Comparison of ENCODE assay signal across 13 cellular contexts in genomic region chr19:58395979-58396627, GRCh38. TPM values are rescaled to one million over a fixed set of nuclear protein-coding genes. Genes with fewer than 3 reads are reported as not detected.
DNase-seq lines count a peak whose midpoint lies in the region; ATAC-seq, FAIRE-seq and TF ChIP-seq lines count a peak whose summit lies in the region.
"Had no signal": no experiment of that assay in that cellular context is flagged by ENCODE, and none has a peak within 500 bp of the region (broad histone marks: within the 10 kb centered on the region; RNA-seq: fewer than 3 reads in every experiment).

No MANE protein-coding gene starts in this region.

- H3K9me3 ChIP-seq in K562 (replicated peaks; ENCODE audit: control insufficient read depth, insufficient read depth, low read depth, low read length), result no peaks in the 10 kb centered on the region
- H3K9me3 ChIP-seq: BLaER1 had no signal

- no peak for DNase-seq in stimulated activated naive CD8-positive, alpha-beta T cell treated with anti-CD3 and anti-CD28 coated beads, Interleukin-15, amount 100 ng/mL, for 72 hours
- no peak for DNase-seq in stimulated activated naive CD8-positive, alpha-beta T cell treated with anti-CD3 and anti-CD28 coated beads, Interleukin-15, Interleukin-2, amounts not matched to agents 100 U/mL and 50 U/mL, for 24 hours
- peak in 2 of 4 experiments; percentile 16 to 31 for DNase-seq in K562 (ENCODE audit: extremely low read depth in 1 of 4, low spot score in 3 of 4)
- no peak for DNase-seq in left lobe of liver (ENCODE audit: low spot score)
- no peak for DNase-seq in NCI-H1417 treated with DMSO at 0.1 percent for 48 hours (lab: John Stamatoyannopoulos, UW)
- DNase-seq in NCI-H2227 (lab: John Stamatoyannopoulos, UW; ENCODE audit: unreplicated experiment), result no peak
- no peak for DNase-seq in GM13976 (ENCODE audit: low spot score)
- DNase-seq: foreskin melanocyte, T-helper 9 cell had no signal

- no peak; the same call in 1 of the 2 replicates for TF ChIP-seq POLR2A in K562 (conservative IDR thresholded peaks at IDR 0.05)
- no peak for TF ChIP-seq POLR2A in GM18505 (IDR thresholded peaks at IDR 0.05; ENCODE audit: borderline replicate concordance, extremely low read depth, insufficient read depth, insufficient read length)

- no peak for TF ChIP-seq EP300 in K562 (IDR thresholded peaks at IDR 0.05; ENCODE audit: low read length)

- TF ChIP-seq RAD21 in K562 (CRISPR knock-in tag; conservative IDR thresholded peaks at IDR 0.05 in 1 of 2, IDR thresholded peaks at IDR 0.05 in 1 of 2), result no peak

- POLR2A ChIA-PET in K562 (lab: Yijun Ruan, JAX), result interaction anchor here (0.9 kb wide), 1 partner anchor 13 kb away, joined by 3 read pairs; the partner anchor contains the start of gene ZNF584

- BruUV-seq in K562 (replicated peaks; lab: Mats Ljungman, UMichigan), result no TSS peak

- TF ChIP-seq CTCF in K562 (IDR thresholded peaks at IDR 0.05 in 2 of 3, conservative IDR thresholded peaks at IDR 0.05 in 1 of 3; ENCODE audit: insufficient read depth in 2 of 3, low read depth in 1 of 3, low read length in 3 of 3) (no peak), GM13976 (IDR thresholded peaks at IDR 0.05; ENCODE audit: borderline replicate concordance, control extremely low read depth, extremely low read depth, insufficient read depth, missing control alignments) (no peak)

- CTCF ChIA-PET in K562 (lab: Yijun Ruan, JAX; ENCODE audit: low intra/inter-chr PET ratio), result interaction anchor here (0.6 kb wide), 1 partner anchor 27 kb away, joined by 3 read pairs; no protein-coding TSS in a partner anchor

- H4K20me1 ChIP-seq in K562 (replicated peaks; ENCODE audit: control insufficient read depth, insufficient read depth, low read length), result peaks cover 18% of the 10 kb centered on the region; the same call in 1 of the 2 replicates

- H3K4me3 ChIP-seq in K562, result no peak overlapping the region
- H3K4me3 ChIP-seq: BLaER1 had no signal

- no peak overlapping the region for H3K9ac ChIP-seq in K562 (ENCODE audit: insufficient read depth in 1 of 2, low read depth in 2 of 2, low read length in 2 of 2)
- H3K9ac ChIP-seq: BLaER1 had no signal

- no peak for FAIRE-seq in K562 (lab: Jason Lieb, UNC)

- no peaks in the 10 kb centered on the region for H3K9me3 Mint-ChIP-seq in stimulated activated naive CD8-positive, alpha-beta T cell treated with anti-CD3 and anti-CD28 coated beads, Interleukin-15, amount 100 ng/mL, for 72 hours

- peaks cover 29% of the 10 kb centered on the region for H3K27me3 Mint-ChIP-seq in stimulated activated naive CD8-positive, alpha-beta T cell treated with anti-CD3 and anti-CD28 coated beads, Interleukin-15, amount 100 ng/mL, for 72 hours

- intact Hi-C loops in K562 (cut with micrococcal nuclease), result no loop called here

- no peaks in the 10 kb centered on the region for H3K9me1 ChIP-seq in K562 (ENCODE audit: control insufficient read depth, insufficient read depth, low read length)

- no peaks in the 10 kb centered on the region for H3K27me3 ChIP-seq in K562 (ENCODE audit: control insufficient read depth in 2 of 2, insufficient read depth in 2 of 2, low read length in 2 of 2)

- ATAC-seq in stimulated activated naive CD8-positive, alpha-beta T cell treated with anti-CD3 and anti-CD28 coated beads, Interleukin-15, amount 100 ng/mL, for 72 hours, result peak; percentile 24
- ATAC-seq in stimulated activated naive CD8-positive, alpha-beta T cell treated with anti-CD3 and anti-CD28 coated beads, Interleukin-15, Interleukin-2, amounts not matched to agents 100 U/mL and 50 U/mL, for 24 hours, result no peak
- peak; percentile 1; the same call in 1 of the 3 replicates for ATAC-seq in K562
- peak; percentile 7 for ATAC-seq in left lobe of liver
- no peak for ATAC-seq in GM18505 (IDR thresholded peaks at IDR 0.05; ENCODE audit: unreplicated experiment)

- H3K4me3 Mint-ChIP-seq in stimulated activated naive CD8-positive, alpha-beta T cell treated with anti-CD3 and anti-CD28 coated beads, Interleukin-15, amount 100 ng/mL, for 72 hours, result no peak overlapping the region

- H3K4me2 ChIP-seq in K562 (ENCODE audit: insufficient read depth, low read length), result no peak overlapping the region
- H3K4me2 ChIP-seq: BLaER1 had no signal

- WGBS in K562 (ENCODE audit: insufficient coverage, low coverage, missing lambda C conversion rate), result 97% methylated on average over 24 of the region's 75 CpGs

- H2AFZ ChIP-seq in K562 (ENCODE audit: low read depth, low read length), result no peak overlapping the region

- H3K4me1 ChIP-seq in K562 (replicated peaks in 1 of 2; ENCODE audit: control insufficient read depth in 2 of 2, insufficient read depth in 2 of 2, low read length in 2 of 2), result peaks cover 13 to 65% of the 10 kb centered on the region in 2 experiments

- in situ Hi-C loops in K562 (cut with MboI) (no loop called here), GM13976 (cut with MboI; ENCODE audit: low sequenced_read_pairs, unreplicated experiment) (no loop called here)

- H3K4me1 Mint-ChIP-seq in stimulated activated naive CD8-positive, alpha-beta T cell treated with anti-CD3 and anti-CD28 coated beads, Interleukin-15, amount 100 ng/mL, for 72 hours, result peaks cover 49% of the 10 kb centered on the region

- H3K27ac Mint-ChIP-seq in stimulated activated naive CD8-positive, alpha-beta T cell treated with anti-CD3 and anti-CD28 coated beads, Interleukin-15, amount 100 ng/mL, for 72 hours, result no peak overlapping the region

- H3K27ac ChIP-seq in K562 (ENCODE audit: extremely low read depth, low read depth, low read length), result no peak overlapping the region
- H3K27ac ChIP-seq: BLaER1 had no signal

- H3K79me2 ChIP-seq in K562 (ENCODE audit: control insufficient read depth, insufficient read depth, low read length), result peaks cover 27% of the 10 kb centered on the region

- H3K36me3 ChIP-seq in K562 (ENCODE audit: control insufficient read depth, insufficient read depth, low read length), result peaks cover 46% of the 10 kb centered on the region

RNA-seq across cellular contexts. Expression of gene RNF225, which starts 0.6 kb away (rescaled TPM):
- 0.46 and 1.3 TPM in 2 replicates for total RNA-seq in K562 (2011; cell fraction: chromatin; rRNA removed; ENCODE audit: low replicate concordance)
- total RNA-seq in K562 (2011; cell fraction: nucleolus; rRNA removed), result 3.0 and 3.7 TPM in 2 replicates
- total RNA-seq in K562 (2011; cell fraction: nucleoplasm; rRNA removed), result 1.4 TPM in 1 of 2 replicates, not detected in the other
- total RNA-seq in K562 (2014; rRNA removed) (0.37 TPM in 1 of 2 replicates, not detected in the other), K562 (2014; rRNA removed; fragmentation: Illumina TruSeq; extraction: Trizol) (not detected in 2 replicates), K562 (2015; rRNA removed; fragmentation: Illumina TruSeq; extraction: Trizol) (not detected in 2 replicates), K562 (2021) (0.31 and 0.33 TPM in 2 replicates), left lobe of liver (not detected)
- polyA plus RNA-seq in K562 (2011; rRNA removed) (not detected in 2 replicates), K562 (2014; fragmentation: Illumina TruSeq; extraction: Trizol) (not detected in 2 replicates), K562 (2014; fragmentation: Nextera tagmentation; extraction: Ambion mirVana) (not detected), K562 (2014; rRNA removed) (not detected in 2 replicates)
- not detected in 2 replicates for polyA plus RNA-seq in K562 (2011; cell fraction: cytosol; rRNA removed)
- 0.11 and 0.23 TPM in 2 replicates for polyA plus RNA-seq in K562 (2011; cell fraction: nucleus; rRNA removed)
- polyA plus RNA-seq in K562 (2012), result not detected in 2 replicates
- not detected in 2 replicates for polyA minus RNA-seq in K562 (2011; rRNA and poly(A)+ RNA removed)
- not detected in 2 replicates for polyA minus RNA-seq in K562 (2011; cell fraction: cytosol; rRNA and poly(A)+ RNA removed)
- 1.3 and 1.6 TPM in 2 replicates for polyA minus RNA-seq in K562 (2011; cell fraction: nucleus; rRNA and poly(A)+ RNA removed)
- total RNA-seq: cardiac septum, skeletal muscle tissue had no signal

RNA-seq across cellular contexts. Expression of gene RPS5, which starts 9.0 kb away (rescaled TPM):
- total RNA-seq in K562 (2011; cell fraction: chromatin; rRNA removed; ENCODE audit: low replicate concordance), result 345 and 934 TPM in 2 replicates
- 1,499 and 1,711 TPM in 2 replicates for total RNA-seq in K562 (2011; cell fraction: nucleolus; rRNA removed)
- 1,436 and 2,256 TPM in 2 replicates for total RNA-seq in K562 (2011; cell fraction: nucleoplasm; rRNA removed)
- 3,570 and 3,842 TPM in 2 replicates for total RNA-seq in K562 (2014; rRNA removed)
- total RNA-seq in K562 (2014; rRNA removed; fragmentation: Illumina TruSeq; extraction: Trizol), result 800 and 1,228 TPM in 2 replicates
- 1,556 and 1,583 TPM in 2 replicates for total RNA-seq in K562 (2015; rRNA removed; fragmentation: Illumina TruSeq; extraction: Trizol)
- 2,248 and 2,336 TPM in 2 replicates for total RNA-seq in K562 (2021)
- polyA plus RNA-seq in K562 (2011; rRNA removed), result 3,238 and 3,879 TPM in 2 replicates
- 6,312 and 9,379 TPM in 2 replicates for polyA plus RNA-seq in K562 (2011; cell fraction: cytosol; rRNA removed)
- 1,727 and 2,219 TPM in 2 replicates for polyA plus RNA-seq in K562 (2011; cell fraction: nucleus; rRNA removed)
- 2,682 and 3,255 TPM in 2 replicates for polyA plus RNA-seq in K562 (2012)
- 1,865 and 2,679 TPM in 2 replicates for polyA plus RNA-seq in K562 (2014; fragmentation: Illumina TruSeq; extraction: Trizol)
- 1,000 to 10,000 TPM; 2,484 to 2,751 TPM for polyA plus RNA-seq in K562 (2014; fragmentation: Nextera tagmentation; extraction: Ambion mirVana)
- polyA plus RNA-seq in K562 (2014; rRNA removed), result 3,494 and 3,885 TPM in 2 replicates
- 2,086 and 2,630 TPM in 2 replicates for polyA minus RNA-seq in K562 (2011; rRNA and poly(A)+ RNA removed)
- 1,081 and 1,118 TPM in 2 replicates for polyA minus RNA-seq in K562 (2011; cell fraction: cytosol; rRNA and poly(A)+ RNA removed)
- polyA minus RNA-seq in K562 (2011; cell fraction: nucleus; rRNA and poly(A)+ RNA removed), result 377 and 605 TPM in 2 replicates
- 311 TPM for total RNA-seq in left lobe of liver

RNA-seq across cellular contexts. Expression of gene ZNF584, which starts 12.3 kb away (rescaled TPM):
- total RNA-seq in K562 (2011; cell fraction: chromatin; rRNA removed; ENCODE audit: low replicate concordance), result 57.9 and 99.5 TPM in 2 replicates
- 56.2 and 62.2 TPM in 2 replicates for total RNA-seq in K562 (2011; cell fraction: nucleolus; rRNA removed)
- total RNA-seq in K562 (2011; cell fraction: nucleoplasm; rRNA removed), result 46.1 and 46.3 TPM in 2 replicates
- 35.0 and 44.2 TPM in 2 replicates for total RNA-seq in K562 (2014; rRNA removed)
- total RNA-seq in K562 (2014; rRNA removed; fragmentation: Illumina TruSeq; extraction: Trizol), result 23.0 and 23.2 TPM in 2 replicates
- 22.1 and 22.9 TPM in 2 replicates for total RNA-seq in K562 (2015; rRNA removed; fragmentation: Illumina TruSeq; extraction: Trizol)
- total RNA-seq in K562 (2021), result 40.9 and 43.4 TPM in 2 replicates
- polyA plus RNA-seq in K562 (2011; rRNA removed), result 23.4 and 27.1 TPM in 2 replicates
- 17.0 and 29.0 TPM in 2 replicates for polyA plus RNA-seq in K562 (2011; cell fraction: cytosol; rRNA removed)
- 16.4 and 25.4 TPM in 2 replicates for polyA plus RNA-seq in K562 (2011; cell fraction: nucleus; rRNA removed)
- polyA plus RNA-seq in K562 (2012), result 15.7 and 20.2 TPM in 2 replicates
- 24.6 and 25.6 TPM in 2 replicates for polyA plus RNA-seq in K562 (2014; fragmentation: Illumina TruSeq; extraction: Trizol)
- polyA plus RNA-seq in K562 (2014; fragmentation: Nextera tagmentation; extraction: Ambion mirVana), result 1 to 10 TPM; 5.8 to 7.1 TPM
- polyA plus RNA-seq in K562 (2014; rRNA removed), result 20.8 and 27.5 TPM in 2 replicates
- polyA minus RNA-seq in K562 (2011; rRNA and poly(A)+ RNA removed), result 30.5 and 38.2 TPM in 2 replicates
- polyA minus RNA-seq in K562 (2011; cell fraction: cytosol; rRNA and poly(A)+ RNA removed), result 12.7 and 26.2 TPM in 2 replicates
- polyA minus RNA-seq in K562 (2011; cell fraction: nucleus; rRNA and poly(A)+ RNA removed), result 18.0 and 21.0 TPM in 2 replicates
- 5.8 TPM for total RNA-seq in left lobe of liver

RNA-seq across cellular contexts. Expression of gene ZNF837, which starts 15.3 kb away (rescaled TPM):
- total RNA-seq in K562 (2011; cell fraction: chromatin; rRNA removed; ENCODE audit: low replicate concordance), result 1.00 TPM in 1 of 2 replicates, not detected in the other
- 0.83 and 1.1 TPM in 2 replicates for total RNA-seq in K562 (2011; cell fraction: nucleolus; rRNA removed)
- total RNA-seq in K562 (2011; cell fraction: nucleoplasm; rRNA removed), result 0.31 and 0.37 TPM in 2 replicates
- total RNA-seq in K562 (2014; rRNA removed), result 1.8 and 2.1 TPM in 2 replicates
- total RNA-seq in K562 (2014; rRNA removed; fragmentation: Illumina TruSeq; extraction: Trizol), result not detected in 2 replicates
- total RNA-seq in K562 (2015; rRNA removed; fragmentation: Illumina TruSeq; extraction: Trizol), result 0.11 TPM in 2 replicates
- 0.54 and 1.2 TPM in 2 replicates for total RNA-seq in K562 (2021)
- polyA plus RNA-seq in K562 (2011; rRNA removed), result 0.21 and 0.28 TPM in 2 replicates
- 0.55 and 3.2 TPM in 2 replicates for polyA plus RNA-seq in K562 (2011; cell fraction: cytosol; rRNA removed)
- 0.62 and 1.3 TPM in 2 replicates for polyA plus RNA-seq in K562 (2011; cell fraction: nucleus; rRNA removed)
- 0.43 and 1.1 TPM in 2 replicates for polyA plus RNA-seq in K562 (2012)
- polyA plus RNA-seq in K562 (2014; fragmentation: Illumina TruSeq; extraction: Trizol), result 0.10 TPM in 1 of 2 replicates, not detected in the other
- not detected for polyA plus RNA-seq in K562 (2014; fragmentation: Nextera tagmentation; extraction: Ambion mirVana)
- polyA plus RNA-seq in K562 (2014; rRNA removed), result 0.57 and 0.73 TPM in 2 replicates
- not detected in 2 replicates for polyA minus RNA-seq in K562 (2011; rRNA and poly(A)+ RNA removed)
- 0.67 and 1.1 TPM in 2 replicates for polyA minus RNA-seq in K562 (2011; cell fraction: cytosol; rRNA and poly(A)+ RNA removed)
- 0.44 and 0.54 TPM in 2 replicates for polyA minus RNA-seq in K562 (2011; cell fraction: nucleus; rRNA and poly(A)+ RNA removed)
- total RNA-seq in left lobe of liver, result 2.9 TPM

RNA-seq across cellular contexts. Expression of gene ZNF497, which starts 33.6 kb away (rescaled TPM):
- total RNA-seq in K562 (2011; cell fraction: chromatin; rRNA removed; ENCODE audit: low replicate concordance), result 4.1 and 7.1 TPM in 2 replicates
- total RNA-seq in K562 (2011; cell fraction: nucleolus; rRNA removed), result 3.7 and 6.0 TPM in 2 replicates
- total RNA-seq in K562 (2011; cell fraction: nucleoplasm; rRNA removed), result 1.8 and 2.1 TPM in 2 replicates
- 0.45 and 0.98 TPM in 2 replicates for total RNA-seq in K562 (2014; rRNA removed)
- total RNA-seq in K562 (2014; rRNA removed; fragmentation: Illumina TruSeq; extraction: Trizol), result 0.22 and 0.29 TPM in 2 replicates
- total RNA-seq in K562 (2015; rRNA removed; fragmentation: Illumina TruSeq; extraction: Trizol), result 0.43 and 0.57 TPM in 2 replicates
- total RNA-seq in K562 (2021), result 0.89 and 0.96 TPM in 2 replicates
- polyA plus RNA-seq in K562 (2011; rRNA removed), result 0.96 and 0.98 TPM in 2 replicates
- polyA plus RNA-seq in K562 (2011; cell fraction: cytosol; rRNA removed), result 0.81 and 2.7 TPM in 2 replicates
- 3.2 and 8.8 TPM in 2 replicates for polyA plus RNA-seq in K562 (2011; cell fraction: nucleus; rRNA removed)
- 1.0 and 2.0 TPM in 2 replicates for polyA plus RNA-seq in K562 (2012)
- polyA plus RNA-seq in K562 (2014; fragmentation: Illumina TruSeq; extraction: Trizol), result 0.24 and 0.36 TPM in 2 replicates
- under 1 TPM in 1 of 2 experiments, not detected in 1; 0.06 TPM for polyA plus RNA-seq in K562 (2014; fragmentation: Nextera tagmentation; extraction: Ambion mirVana)
- 0.56 and 0.63 TPM in 2 replicates for polyA plus RNA-seq in K562 (2014; rRNA removed)
- 0.74 and 0.93 TPM in 2 replicates for polyA minus RNA-seq in K562 (2011; rRNA and poly(A)+ RNA removed)
- 0.57 and 0.82 TPM in 2 replicates for polyA minus RNA-seq in K562 (2011; cell fraction: cytosol; rRNA and poly(A)+ RNA removed)
- polyA minus RNA-seq in K562 (2011; cell fraction: nucleus; rRNA and poly(A)+ RNA removed), result 1.5 and 2.1 TPM in 2 replicates
- total RNA-seq in left lobe of liver, result 2.4 TPM

Comparison
In these comparisons a context has a peak if more than half of its experiments do, and no peak if none do; other contexts are left out.
1. ATAC-seq: peak in stimulated activated naive CD8-positive, alpha-beta T cell treated with anti-CD3 and anti-CD28 coated beads, Interleukin-15, amount 100 ng/mL, for 72 hours (single experiment), K562 (single experiment) and left lobe of liver (single experiment); none in stimulated activated naive CD8-positive, alpha-beta T cell treated with anti-CD3 and anti-CD28 coated beads, Interleukin-15, Interleukin-2, amounts not matched to agents 100 U/mL and 50 U/mL, for 24 hours (single experiment) and GM18505 (single experiment).